16 cellular contexts compared by ENCODE assay signal in genomic region chr17:79738643-79739042, GRCh38. TPM values are rescaled to one million over a fixed set of nuclear protein-coding genes. Genes with fewer than 3 reads are reported as not detected.
A peak's percentile ranks its signal among the peaks of the same experiment; 100 is the strongest.
DNase-seq lines count a peak whose midpoint lies in the region; ATAC-seq and TF ChIP-seq lines count a peak whose summit lies in the region.
"Had no signal": no experiment of that assay in that cellular context is flagged by ENCODE, and none has a peak within 500 bp of the region (broad histone marks: within the 10 kb centered on the region; RNA-seq: fewer than 3 reads in every experiment).

No MANE protein-coding gene starts in this region.

- no peak for ATAC-seq in stimulated activated naive CD8-positive, alpha-beta T cell treated with anti-CD3 and anti-CD28 coated beads, Interleukin-15, amount 100 ng/mL, for 72 hours
- no peak for ATAC-seq in GM21381 (IDR thresholded peaks at IDR 0.05; ENCODE audit: unreplicated experiment)

- H3K27ac ChIP-seq in VCaP: peak overlapping the region; percentile 54
- H3K27ac ChIP-seq: HL-60 had no signal

- H3K4me1 Mint-ChIP-seq in stimulated activated naive CD8-positive, alpha-beta T cell treated with anti-CD3 and anti-CD28 coated beads, Interleukin-15, Interleukin-2, amounts not matched to agents 100 ng/mL and 50 ng/mL, for 24 hours (ENCODE audit: low read depth): no peaks in the 10 kb centered on the region
- H3K4me1 Mint-ChIP-seq in stimulated activated naive CD8-positive, alpha-beta T cell treated with anti-CD3 and anti-CD28 coated beads, Interleukin-15, amount 100 ng/mL, for 72 hours: peaks cover 11% of the 10 kb centered on the region
- H3K4me1 Mint-ChIP-seq in nephron progenitor cell: peaks cover 49% of the 10 kb centered on the region
- peaks cover 15% of the 10 kb centered on the region for H3K4me1 Mint-ChIP-seq in type B pancreatic cell (ENCODE audit: unreplicated experiment)
- H3K4me1 Mint-ChIP-seq: CD4-positive, alpha-beta memory T cell had no signal

- H3K9me3 Mint-ChIP-seq in stimulated activated naive CD8-positive, alpha-beta T cell treated with anti-CD3 and anti-CD28 coated beads, Interleukin-15, Interleukin-2, amounts not matched to agents 100 ng/mL and 50 ng/mL, for 24 hours: no peaks in the 10 kb centered on the region
- H3K9me3 Mint-ChIP-seq in stimulated activated naive CD8-positive, alpha-beta T cell treated with anti-CD3 and anti-CD28 coated beads, Interleukin-15, amount 100 ng/mL, for 72 hours: no peaks in the 10 kb centered on the region
- no peaks in the 10 kb centered on the region for H3K9me3 Mint-ChIP-seq in nephron progenitor cell
- no peaks in the 10 kb centered on the region for H3K9me3 Mint-ChIP-seq in type B pancreatic cell

- H3K36me3 Mint-ChIP-seq in stimulated activated naive CD8-positive, alpha-beta T cell treated with anti-CD3 and anti-CD28 coated beads, Interleukin-15, Interleukin-2, amounts not matched to agents 100 ng/mL and 50 ng/mL, for 24 hours (ENCODE audit: low read depth): no peaks in the 10 kb centered on the region
- H3K36me3 Mint-ChIP-seq in nephron progenitor cell (ENCODE audit: low read depth) (no peaks in the 10 kb centered on the region), type B pancreatic cell (no peaks in the 10 kb centered on the region)
- H3K36me3 Mint-ChIP-seq: CD4-positive, alpha-beta memory T cell had no signal

- peaks cover 19% of the 10 kb centered on the region for H3K27me3 Mint-ChIP-seq in stimulated activated naive CD8-positive, alpha-beta T cell treated with anti-CD3 and anti-CD28 coated beads, Interleukin-15, Interleukin-2, amounts not matched to agents 100 ng/mL and 50 ng/mL, for 24 hours
- peaks cover 55% of the 10 kb centered on the region for H3K27me3 Mint-ChIP-seq in stimulated activated naive CD8-positive, alpha-beta T cell treated with anti-CD3 and anti-CD28 coated beads, Interleukin-15, amount 100 ng/mL, for 72 hours
- H3K27me3 Mint-ChIP-seq in nephron progenitor cell (ENCODE audit: low read depth, poor library complexity): peaks cover 34% of the 10 kb centered on the region
- H3K27me3 Mint-ChIP-seq in type B pancreatic cell: peaks cover 7% of the 10 kb centered on the region

- H3K27ac Mint-ChIP-seq in stimulated activated naive CD8-positive, alpha-beta T cell treated with anti-CD3 and anti-CD28 coated beads, Interleukin-15, Interleukin-2, amounts not matched to agents 100 ng/mL and 50 ng/mL, for 24 hours: peak overlapping the region; percentile 11
- no peak overlapping the region for H3K27ac Mint-ChIP-seq in stimulated activated naive CD8-positive, alpha-beta T cell treated with anti-CD3 and anti-CD28 coated beads, Interleukin-15, amount 100 ng/mL, for 72 hours
- H3K27ac Mint-ChIP-seq in nephron progenitor cell (no peak overlapping the region), type B pancreatic cell (peak overlapping the region; percentile 18)
- H3K27ac Mint-ChIP-seq: B cell had no signal

- no peak for DNase-seq in stimulated activated naive CD8-positive, alpha-beta T cell treated with anti-CD3 and anti-CD28 coated beads, Interleukin-15, amount 100 ng/mL, for 72 hours
- no peak for DNase-seq in nephron progenitor cell
- DNase-seq in type B pancreatic cell (ENCODE audit: extremely low spot score, unreplicated experiment): no peak
- DNase-seq in NCI-H2107 treated with DMSO at 0.1 percent for 48 hours (lab: John Stamatoyannopoulos, UW; ENCODE audit: unreplicated experiment): no peak
- DNase-seq in activated CD8-positive, alpha-beta memory T cell treated with anti-CD3 and anti-CD28 coated beads, Interleukin-2, amount 50 U/mL, for 48 hours: no peak
- DNase-seq: C1 segment of cervical spinal cord; CD4-positive, alpha-beta memory T cell; DMS153; DMS79 treated with DMSO at 0.1 percent for 48 hours; GOT3 had no signal

- H3K4me3 Mint-ChIP-seq in stimulated activated naive CD8-positive, alpha-beta T cell treated with anti-CD3 and anti-CD28 coated beads, Interleukin-15, Interleukin-2, amounts not matched to agents 100 ng/mL and 50 ng/mL, for 24 hours: no peak overlapping the region
- H3K4me3 Mint-ChIP-seq in stimulated activated naive CD8-positive, alpha-beta T cell treated with anti-CD3 and anti-CD28 coated beads, Interleukin-15, amount 100 ng/mL, for 72 hours: no peak overlapping the region
- H3K4me3 Mint-ChIP-seq in nephron progenitor cell (peak overlapping the region; percentile 13), type B pancreatic cell (peak overlapping the region; percentile 19)
- H3K4me3 Mint-ChIP-seq: B cell; CD4-positive, alpha-beta memory T cell had no signal

- TF ChIP-seq CTCF in VCaP (conservative IDR thresholded peaks at IDR 0.05) (no peak), nephron progenitor cell (IDR thresholded peaks at IDR 0.05) (no peak), type B pancreatic cell (conservative IDR thresholded peaks at IDR 0.05) (no peak)

RNA-seq across cellular contexts. Expression of gene ENPP7, which starts 7.9 kb away (rescaled TPM):
- total RNA-seq in type B pancreatic cell (ENCODE audit: low replicate concordance): 5.3 and 20.5 TPM in 2 replicates
- total RNA-seq: A172 had no signal

RNA-seq across cellular contexts. Expression of gene CBX2, which starts 39.3 kb away (rescaled TPM):
- total RNA-seq in type B pancreatic cell (ENCODE audit: low replicate concordance): 21.6 and 72.0 TPM in 2 replicates

RNA-seq across cellular contexts. Expression of gene CBX8, which starts 58.2 kb away (rescaled TPM):
- total RNA-seq in type B pancreatic cell (ENCODE audit: low replicate concordance): 13.3 and 16.0 TPM in 2 replicates

Comparison
In these comparisons a context has a peak if more than half of its experiments do, and no peak if none do; other contexts are left out.
1. H3K27ac Mint-ChIP-seq: peak in stimulated activated naive CD8-positive, alpha-beta T cell treated with anti-CD3 and anti-CD28 coated beads, Interleukin-15, Interleukin-2, amounts not matched to agents 100 ng/mL and 50 ng/mL, for 24 hours (single experiment) and type B pancreatic cell (single experiment); none in stimulated activated naive CD8-positive, alpha-beta T cell treated with anti-CD3 and anti-CD28 coated beads, Interleukin-15, amount 100 ng/mL, for 72 hours (0 of 2) and nephron progenitor cell (single experiment).
2. H3K4me3 Mint-ChIP-seq: peak in nephron progenitor cell (single experiment) and type B pancreatic cell (single experiment); none in stimulated activated naive CD8-positive, alpha-beta T cell treated with anti-CD3 and anti-CD28 coated beads, Interleukin-15, Interleukin-2, amounts not matched to agents 100 ng/mL and 50 ng/mL, for 24 hours (single experiment) and stimulated activated naive CD8-positive, alpha-beta T cell treated with anti-CD3 and anti-CD28 coated beads, Interleukin-15, amount 100 ng/mL, for 72 hours (0 of 2).